In genomic region chr3:168249539-168250414, GRCh38 we compare ENCODE assay signal across 8 cellular contexts.
DNase-seq lines count a peak whose midpoint lies in the region; ATAC-seq and TF ChIP-seq lines count a peak whose summit lies in the region.

No MANE protein-coding gene starts in this region.

- H3K4me3 ChIP-seq in CD8-positive, alpha-beta memory T cell (ENCODE audit: low read length): no peak overlapping the region

- CTCF ChIA-PET in CD8-positive, alpha-beta memory T cell (lab: Charles Lee): no interaction called here
- CTCF ChIA-PET in activated B cell treated with CpG ODN at 0.5 μM for 24 hours (lab: Charles Lee): no interaction called here

- H3K27ac Mint-ChIP-seq in CD8-positive, alpha-beta memory T cell: peak overlapping the region in 1 of 8 donors; percentile 16
- H3K27ac Mint-ChIP-seq in activated B cell treated with CpG ODN at 0.5 μM for 24 hours (no peak overlapping the region), naive B cell (no peak overlapping the region)

- peaks cover 28 to 49% of the 10 kb centered on the region in 2 donors for H3K27me3 Mint-ChIP-seq in CD8-positive, alpha-beta memory T cell
- H3K27me3 Mint-ChIP-seq in activated B cell treated with CpG ODN at 0.5 μM for 24 hours (peaks cover 27% of the 10 kb centered on the region), naive B cell (peaks cover 7 to 42% (median 29%) of the 10 kb centered on the region in 3 donors)

- ATAC-seq in GM18868 (IDR thresholded peaks at IDR 0.05; ENCODE audit: unreplicated experiment) (peak; percentile 58), HG03039 (IDR thresholded peaks at IDR 0.05; ENCODE audit: unreplicated experiment) (peak; percentile 58), activated B cell treated with CpG ODN at 0.5 μM for 24 hours (ENCODE audit: low read depth) (peak; percentile 45), naive B cell (ENCODE audit: low read depth in 2 of 2) (peak; percentile 48 to 53)

- POLR2A ChIA-PET in CD8-positive, alpha-beta memory T cell (lab: Charles Lee): no interaction called here
- POLR2A ChIA-PET in activated B cell treated with CpG ODN at 0.5 μM for 24 hours (lab: Charles Lee): no interaction called here

- H3K4me1 ChIP-seq in CD8-positive, alpha-beta memory T cell (ENCODE audit: insufficient read depth, low read length): no peaks in the 10 kb centered on the region

- H3K27ac ChIP-seq in CD8-positive, alpha-beta memory T cell (ENCODE audit: low read depth, low read length): no peak overlapping the region

- no peak for TF ChIP-seq CTCF in activated B cell treated with CpG ODN at 0.5 μM for 24 hours (IDR thresholded peaks at IDR 0.05)

- no peaks in the 10 kb centered on the region for H3K9me3 ChIP-seq in CD8-positive, alpha-beta memory T cell (ENCODE audit: low read length)

- H3K4me3 Mint-ChIP-seq in CD8-positive, alpha-beta memory T cell: peak overlapping the region in 4 of 7 donors; percentile 30 to 61 (median 41)
- H3K4me3 Mint-ChIP-seq in activated B cell treated with CpG ODN at 0.5 μM for 24 hours (peak overlapping the region; percentile 72), naive B cell (peak overlapping the region; percentile 69 to 90 (median 88))

- no peaks in the 10 kb centered on the region for H3K27me3 ChIP-seq in CD8-positive, alpha-beta memory T cell (ENCODE audit: insufficient read depth, low read length, poor library complexity, severe bottlenecking)

- H3K36me3 Mint-ChIP-seq in CD8-positive, alpha-beta memory T cell: no peaks in the 10 kb centered on the region
- H3K36me3 Mint-ChIP-seq in activated B cell treated with CpG ODN at 0.5 μM for 24 hours (ENCODE audit: low read depth) (no peaks in the 10 kb centered on the region), naive B cell (no peaks in the 10 kb centered on the region)

- no peak for DNase-seq in CD8-positive, alpha-beta memory T cell
- DNase-seq in NCI-H2107 (lab: John Stamatoyannopoulos, UW): peak; percentile 84
- DNase-seq in activated B cell treated with CpG ODN at 0.5 μM for 24 hours: peak; percentile 21
- peak; percentile 52 for DNase-seq in fibroblast of peridontal ligament (ENCODE audit: extremely low read depth)
- peak; percentile 13 for DNase-seq in naive B cell
- no peak for DNase-seq in central memory CD4-positive, alpha-beta T cell

- peaks cover 6 to 14% (median 8%) of the 10 kb centered on the region in 3 donors for H3K4me1 Mint-ChIP-seq in CD8-positive, alpha-beta memory T cell
- H3K4me1 Mint-ChIP-seq in activated B cell treated with CpG ODN at 0.5 μM for 24 hours: peaks cover 25% of the 10 kb centered on the region
- peaks cover 13 to 24% (median 19%) of the 10 kb centered on the region in 3 donors for H3K4me1 Mint-ChIP-seq in naive B cell

- intact Hi-C loops in activated B cell treated with CpG ODN at 0.5 μM for 24 hours (cut with micrococcal nuclease): no loop called here

- peaks cover 0 to 2% (median 0%) of the 10 kb centered on the region in 5 donors for H3K9me3 Mint-ChIP-seq in CD8-positive, alpha-beta memory T cell
- H3K9me3 Mint-ChIP-seq in activated B cell treated with CpG ODN at 0.5 μM for 24 hours (peaks cover 1% of the 10 kb centered on the region), naive B cell (peaks cover 0 to 3% (median 2%) of the 10 kb centered on the region in 7 donors)

- no peaks in the 10 kb centered on the region for H3K36me3 ChIP-seq in CD8-positive, alpha-beta memory T cell (ENCODE audit: insufficient read depth, low read length)

Comparison
In these comparisons a context has a peak if more than half of its experiments do, and no peak if none do; other contexts are left out.
1. DNase-seq: peak in NCI-H2107 (single experiment), activated B cell treated with CpG ODN at 0.5 μM for 24 hours (single experiment), fibroblast of peridontal ligament (single experiment) and naive B cell (single experiment); none in CD8-positive, alpha-beta memory T cell (0 of 5) and central memory CD4-positive, alpha-beta T cell (single experiment).
2. Peak in every context shown above with its lines, with median percentiles within 50 percentile points of each other: H3K4me3 Mint-ChIP-seq and ATAC-seq.